In the genomic region with DNA sequence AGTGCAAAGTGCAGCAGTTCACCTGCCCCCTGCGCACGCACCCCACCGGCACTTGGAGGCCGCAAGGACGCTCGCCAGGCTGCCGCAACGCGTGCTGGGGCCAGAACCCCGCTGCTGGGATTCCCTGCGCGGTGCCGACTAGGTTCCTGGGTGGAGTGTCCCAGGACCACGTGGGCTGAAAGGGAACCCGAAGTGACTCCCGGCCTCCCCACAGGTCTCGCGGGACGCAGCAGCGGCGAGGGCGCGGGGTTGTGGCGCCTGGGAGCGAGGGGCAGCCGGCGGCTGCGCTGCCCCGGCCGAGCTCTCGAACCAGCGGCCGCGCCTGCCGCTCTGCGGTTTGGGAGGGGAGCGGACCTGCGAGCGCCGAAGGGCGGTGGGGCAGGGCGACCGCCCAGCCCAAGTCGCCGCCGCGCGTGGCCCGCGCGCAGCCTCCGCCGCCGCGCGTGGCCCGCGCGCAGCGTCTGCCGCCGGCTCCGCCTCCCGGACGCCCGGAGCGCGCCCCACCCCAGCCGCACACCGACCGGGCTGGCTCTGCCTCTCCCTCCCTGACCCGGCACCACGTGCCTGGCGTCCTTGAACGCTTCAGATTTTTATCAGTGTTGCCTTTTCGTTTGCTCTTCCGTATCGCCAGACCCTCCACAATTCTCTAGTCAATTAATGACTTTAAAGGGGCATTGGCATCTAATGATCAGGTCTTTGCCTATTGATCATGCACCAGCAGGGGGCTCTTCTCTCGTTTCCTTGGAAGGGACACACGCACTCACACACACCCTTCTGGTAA, we compare ENCODE assay signal across 8 cellular contexts. TPM values are rescaled to one million over a fixed set of nuclear protein-coding genes. Genes with fewer than 3 reads are reported as not detected.
DNase-seq lines count a peak whose midpoint lies in the region; ATAC-seq and TF ChIP-seq lines count a peak whose summit lies in the region.

A gene (minus strand): TSS at position 475 of the 781 bp plus-strand sequence. CDS start 2,230 bp downstream, outside the sequence.

- ATAC-seq in GM19372 (IDR thresholded peaks at IDR 0.05; ENCODE audit: low read depth, unreplicated experiment) (peak; percentile 94), HG03469 (IDR thresholded peaks at IDR 0.05; ENCODE audit: unreplicated experiment) (peak; percentile 92)

- DNase-seq in CMK (ENCODE audit: low read depth): peak; percentile 35
- DNase-seq in NOMO-1 treated with DMSO at 0.1 percent for 48 hours (lab: John Stamatoyannopoulos, UW; ENCODE audit: unreplicated experiment): peak; percentile 73
- DNase-seq in activated CD8-positive, alpha-beta memory T cell treated with anti-CD3 and anti-CD28 coated beads, Interleukin-2, amount 50 U/mL, for 48 hours: peak; percentile 84
- DNase-seq in epithelial cell of proximal tubule (ENCODE audit: low read depth): peak; percentile 20
- DNase-seq in myocyte (ENCODE audit: low read depth): peak; percentile 74
- DNase-seq in stimulated activated CD8-positive, alpha-beta memory T cell treated with anti-CD3 and anti-CD28 coated beads, Interleukin-7, amount 100 ng/mL, for 48 hours (ENCODE audit: extremely low read depth in 1 of 2, low read depth in 1 of 2): peak; percentile 39 to 44

- peak; percentile 78 for TF ChIP-seq CTCF in epithelial cell of proximal tubule (conservative IDR thresholded peaks at IDR 0.05; ENCODE audit: low read depth, low read length)

- H3K4me3 ChIP-seq in epithelial cell of proximal tubule (ENCODE audit: low read depth, low read length): peak within 1 kb of the TSS; percentile 69

RNA-seq across cellular contexts. Expression of the gene that starts here (rescaled TPM):
- total RNA-seq in epithelial cell of proximal tubule (0.06 and 1.2 TPM in 2 replicates), myocyte (0.80 and 2.8 TPM in 2 replicates)
- polyA plus RNA-seq in myocyte (2012): 2.4 TPM

Comparison
In these comparisons a context has a peak if more than half of its experiments do, and no peak if none do; other contexts are left out.
1. Peak in every context shown above with its lines: DNase-seq, ATAC-seq and H3K4me3 ChIP-seq.
2. DNase-seq: peak in every context shown above with its lines; median percentile 84 in activated CD8-positive, alpha-beta memory T cell treated with anti-CD3 and anti-CD28 coated beads, Interleukin-2, amount 50 U/mL, for 48 hours; 74 in myocyte; 73 in NOMO-1 treated with DMSO at 0.1 percent for 48 hours; 42 in stimulated activated CD8-positive, alpha-beta memory T cell treated with anti-CD3 and anti-CD28 coated beads, Interleukin-7, amount 100 ng/mL, for 48 hours; 35 in CMK; 20 in epithelial cell of proximal tubule.